In the genomic region with DNA sequence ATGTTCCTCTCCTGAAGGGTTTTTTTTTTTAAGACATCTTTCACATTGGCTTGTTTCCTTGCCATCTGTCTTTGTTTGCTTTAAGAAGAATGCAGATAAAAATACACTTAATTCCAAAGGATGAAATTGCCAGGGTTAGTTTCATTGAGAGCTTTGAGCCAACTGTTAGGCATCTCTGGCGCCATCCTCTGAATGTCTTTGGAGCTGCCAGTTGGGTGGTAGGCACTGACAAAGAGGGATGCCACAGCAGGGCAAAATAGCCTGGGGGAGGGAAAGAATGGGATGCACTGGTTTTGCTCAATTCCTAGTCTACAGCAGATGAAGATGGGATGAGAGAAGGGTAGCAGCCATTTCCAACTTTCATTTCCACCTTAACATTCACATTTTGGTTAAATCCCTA, we compare ENCODE assay signal across 30 cellular contexts.
"Had no signal": no experiment of that assay in that cellular context is flagged by ENCODE, and none has a peak within 500 bp of the region (broad histone marks: within the 10 kb centered on the region; RNA-seq: fewer than 3 reads in every experiment).

No MANE protein-coding gene starts in this region.

- H3K4me3 Mint-ChIP-seq: activated CD4-positive, alpha-beta memory T cell treated with anti-CD3 and anti-CD28 coated beads, Interleukin-2, amount 10 ng/mL, durations not matched to agents 7 days and 5 days; activated CD4-positive, alpha-beta T cell treated with anti-CD3 and anti-CD28 coated beads, Interleukin-2, amount 10 ng/mL, durations not matched to agents 7 days and 5 days; activated naive CD4-positive, alpha-beta T cell treated with anti-CD3 and anti-CD28 coated beads, Interleukin-2, amount 50 U/mL, for 24 hours; activated naive CD8-positive, alpha-beta T cell treated with anti-CD3 and anti-CD28 coated beads, Interleukin-2, amount 50 U/mL, for 24 hours; activated T-cell treated with anti-CD3 and anti-CD28 coated beads, Interleukin-2, amount 50 U/mL, for 24 hours; activated T-helper 17 cell treated with anti-CD3 and anti-CD28 coated beads, Interleukin-2, amount 50 U/mL, for 72 hours; mesothelial cell of epicardium; naive B cell; nephron progenitor cell had no signal

- H3K36me3 ChIP-seq: breast epithelium, esophagus muscularis mucosa, ovary, prostate gland, transverse colon had no signal

- H3K9me3 ChIP-seq: breast epithelium, esophagus muscularis mucosa, ovary, prostate gland, testis, transverse colon had no signal

- H3K27ac ChIP-seq: breast epithelium, esophagus muscularis mucosa, foreskin keratinocyte, ovary, prostate gland, skin epidermis, testis, transverse colon had no signal

- FAIRE-seq: keratinocyte, urothelium cell line had no signal

- ATAC-seq: activated naive CD8-positive, alpha-beta T cell treated with anti-CD3 and anti-CD28 coated beads, Interleukin-2, amount 50 U/mL, for 24 hours; activated T-helper 17 cell treated with anti-CD3 and anti-CD28 coated beads, Interleukin-2, amount 50 U/mL, for 72 hours; foreskin keratinocyte; left colon; sciatic nerve; stimulated activated naive CD8-positive, alpha-beta T cell treated with anti-CD3 and anti-CD28 coated beads, Interleukin-15, Interleukin-2, amounts not matched to agents 100 U/mL and 50 U/mL, for 24 hours had no signal

- DNase-seq: activated CD4-positive, alpha-beta memory T cell treated with anti-CD3 and anti-CD28 coated beads, Interleukin-2, amount 10 ng/mL, durations not matched to agents 7 days and 5 days; activated CD4-positive, alpha-beta T cell treated with anti-CD3 and anti-CD28 coated beads for 1 hour; activated CD4-positive, alpha-beta T cell treated with anti-CD3 and anti-CD28 coated beads, Interleukin-2, amount 10 ng/mL, durations not matched to agents 7 days and 5 days; activated CD8-positive, alpha-beta memory T cell treated with anti-CD3 and anti-CD28 coated beads, Interleukin-2, amount 50 U/mL, for 48 hours; activated naive CD8-positive, alpha-beta T cell treated with anti-CD3 and anti-CD28 coated beads, Interleukin-2, amount 50 U/mL, for 24 hours; activated T-cell treated with anti-CD3 and anti-CD28 coated beads, Interleukin-2, amount 50 U/mL, for 24 hours; amygdala; central memory CD4-positive, alpha-beta T cell; foreskin keratinocyte; left colon; naive B cell; nephron progenitor cell; ovary; retina; stimulated activated CD4-positive, alpha-beta T cell treated with anti-CD3 and anti-CD28 coated beads, Interleukin-12 subunit alpha, Interleukin-12 subunit beta, amount 100 ng/mL, for 4 hours; stimulated activated CD4-positive, alpha-beta T cell treated with anti-CD3 and anti-CD28 coated beads, Interleukin-4, amount 100 ng/mL, for 1 hour; stimulated activated naive CD8-positive, alpha-beta T cell treated with anti-CD3 and anti-CD28 coated beads, Interleukin-15, Interleukin-2, amounts not matched to agents 100 U/mL and 50 U/mL, for 24 hours; T1000; testis; transverse colon had no signal

- H3K36me3 Mint-ChIP-seq: activated naive CD4-positive, alpha-beta T cell treated with anti-CD3 and anti-CD28 coated beads, Interleukin-2, amount 50 U/mL, for 24 hours; mesothelial cell of epicardium; naive B cell had no signal

- H3K4me3 ChIP-seq: breast epithelium, esophagus muscularis mucosa, ovary, prostate gland, skin epidermis, testis, transverse colon had no signal

- H3K9me3 Mint-ChIP-seq: activated naive CD4-positive, alpha-beta T cell treated with anti-CD3 and anti-CD28 coated beads, Interleukin-2, amount 50 U/mL, for 24 hours; activated T-cell treated with anti-CD3 and anti-CD28 coated beads, Interleukin-2, amount 50 U/mL, for 24 hours; mesothelial cell of epicardium; nephron progenitor cell had no signal

- H3K4me1 ChIP-seq: breast epithelium, esophagus muscularis mucosa, foreskin keratinocyte, prostate gland, testis, transverse colon had no signal

- H3K4me1 Mint-ChIP-seq: activated CD4-positive, alpha-beta memory T cell treated with anti-CD3 and anti-CD28 coated beads, Interleukin-2, amount 10 ng/mL, durations not matched to agents 7 days and 5 days; activated CD4-positive, alpha-beta T cell treated with anti-CD3 and anti-CD28 coated beads, Interleukin-2, amount 10 ng/mL, durations not matched to agents 7 days and 5 days; activated naive CD4-positive, alpha-beta T cell treated with anti-CD3 and anti-CD28 coated beads, Interleukin-2, amount 50 U/mL, for 24 hours; activated naive CD8-positive, alpha-beta T cell treated with anti-CD3 and anti-CD28 coated beads, Interleukin-2, amount 50 U/mL, for 24 hours; activated T-helper 17 cell treated with anti-CD3 and anti-CD28 coated beads, Interleukin-2, amount 50 U/mL, for 72 hours; naive B cell had no signal

- H3K27me3 ChIP-seq: breast epithelium, esophagus muscularis mucosa, foreskin keratinocyte, ovary, testis, transverse colon had no signal

- H3K27me3 Mint-ChIP-seq: activated CD4-positive, alpha-beta memory T cell treated with anti-CD3 and anti-CD28 coated beads, Interleukin-2, amount 10 ng/mL, durations not matched to agents 7 days and 5 days; activated CD4-positive, alpha-beta T cell treated with anti-CD3 and anti-CD28 coated beads, Interleukin-2, amount 10 ng/mL, durations not matched to agents 7 days and 5 days; activated naive CD4-positive, alpha-beta T cell treated with anti-CD3 and anti-CD28 coated beads, Interleukin-2, amount 50 U/mL, for 24 hours; activated naive CD8-positive, alpha-beta T cell treated with anti-CD3 and anti-CD28 coated beads, Interleukin-2, amount 50 U/mL, for 24 hours; activated T-cell treated with anti-CD3 and anti-CD28 coated beads, Interleukin-2, amount 50 U/mL, for 24 hours; activated T-helper 17 cell treated with anti-CD3 and anti-CD28 coated beads, Interleukin-2, amount 50 U/mL, for 72 hours had no signal

- H3K27ac Mint-ChIP-seq: activated CD4-positive, alpha-beta memory T cell treated with anti-CD3 and anti-CD28 coated beads, Interleukin-2, amount 10 ng/mL, durations not matched to agents 7 days and 5 days; activated CD4-positive, alpha-beta T cell treated with anti-CD3 and anti-CD28 coated beads, Interleukin-2, amount 10 ng/mL, durations not matched to agents 7 days and 5 days; activated naive CD4-positive, alpha-beta T cell treated with anti-CD3 and anti-CD28 coated beads, Interleukin-2, amount 50 U/mL, for 24 hours; activated naive CD8-positive, alpha-beta T cell treated with anti-CD3 and anti-CD28 coated beads, Interleukin-2, amount 50 U/mL, for 24 hours; activated T-cell treated with anti-CD3 and anti-CD28 coated beads, Interleukin-2, amount 50 U/mL, for 24 hours; activated T-helper 17 cell treated with anti-CD3 and anti-CD28 coated beads, Interleukin-2, amount 50 U/mL, for 72 hours; mesothelial cell of epicardium; naive B cell; nephron progenitor cell had no signal
